Comparison of ENCODE assay signal across 23 cellular contexts in genomic region chrY:17381431-17382070, GRCh38.
DNase-seq lines count a peak whose midpoint lies in the region; FAIRE-seq and TF ChIP-seq lines count a peak whose summit lies in the region.
"Had no signal": no experiment of that assay in that cellular context is flagged by ENCODE, and none has a peak within 500 bp of the region (broad histone marks: within the 10 kb centered on the region; RNA-seq: fewer than 3 reads in every experiment).

No MANE protein-coding gene starts in this region.

- H3K4me3 ChIP-seq in epithelial cell of esophagus (ENCODE audit: low read length) (no peak overlapping the region), OCI-LY7 (ENCODE audit: low read depth, low read length, poor library complexity, severe bottlenecking) (no peak overlapping the region)
- H3K4me3 ChIP-seq: BLaER1, GM23248 had no signal

- no TSS peak for BruUV-seq in OCI-LY7 (replicated peaks; lab: Mats Ljungman, UMichigan)

- no peak overlapping the region for H2AFZ ChIP-seq in OCI-LY7 (ENCODE audit: low read length)
- H2AFZ ChIP-seq: GM23248 had no signal

- POLR2A ChIA-PET in OCI-LY7 (lab: Charles Lee) = no interaction called here

- TF ChIP-seq CTCF in epithelial cell of esophagus (IDR thresholded peaks at IDR 0.05; ENCODE audit: insufficient read depth, low read depth, low read length, missing control alignments) (no peak), OCI-LY7 (conservative IDR thresholded peaks at IDR 0.05; ENCODE audit: low read length) (no peak)

- DNase-seq in HT1080 (ENCODE audit: low read depth) (peak; percentile 2), T1000 (lab: John Stamatoyannopoulos, UW) (peak; percentile 0), epithelial cell of esophagus (ENCODE audit: low read depth) (peak; percentile 3), glomerular visceral epithelial cell (ENCODE audit: extremely low spot score) (peak; percentile 13), NCI-H2171 (lab: John Stamatoyannopoulos, UW) (no peak), GM19239 (ENCODE audit: insufficient read length, low spot score) (no peak), OCI-LY7 (ENCODE audit: low spot score) (no peak)
- no peak for DNase-seq in activated naive CD4-positive, alpha-beta T cell treated with Interleukin-2 at 50 U/mL for 16 hours
- DNase-seq: Caco-2; CD4-positive, CD25-positive, alpha-beta regulatory T cell; CD8-positive, alpha-beta T cell; DMS79; EL; GF-D8; GM23248; H7; HCEC 1CT had no signal

- no peaks in the 10 kb centered on the region for H3K9me3 ChIP-seq in OCI-LY7 (ENCODE audit: low read length)
- H3K9me3 ChIP-seq: BLaER1, Caco-2 had no signal

- no peaks in the 10 kb centered on the region for H3K4me1 ChIP-seq in OCI-LY7 (ENCODE audit: insufficient read depth, low read length, poor library complexity, severe bottlenecking)
- H3K4me1 ChIP-seq: BLaER1, Caco-2 had no signal

- CTCF ChIA-PET in OCI-LY7 (lab: Charles Lee; ENCODE audit: unreplicated experiment) = no interaction called here

- H3K27ac ChIP-seq in OCI-LY7 (ENCODE audit: low read depth, low read length, poor library complexity, severe bottlenecking) = no peak overlapping the region
- H3K27ac ChIP-seq: 22Rv1, BLaER1, C4-2B, GM23248 had no signal

- FAIRE-seq in GM19239 (lab: Jason Lieb, UNC) = no peak
- FAIRE-seq: A204.1, GM12892, H1 had no signal

- intact Hi-C loops in OCI-LY7 (cut with micrococcal nuclease; ENCODE audit: unreplicated experiment) = no loop called here

- H3K79me2 ChIP-seq in OCI-LY7 (ENCODE audit: insufficient read depth, low read depth, low read length) = no peaks in the 10 kb centered on the region

- H3K36me3 ChIP-seq in OCI-LY7 (ENCODE audit: insufficient read depth, low read length) = no peaks in the 10 kb centered on the region
- H3K36me3 ChIP-seq: BLaER1 had no signal

- no peaks in the 10 kb centered on the region for H3K9me2 ChIP-seq in OCI-LY7 (ENCODE audit: insufficient read depth, low read length)

- H3K4me2 ChIP-seq in OCI-LY7 (ENCODE audit: low read length) = no peak overlapping the region
- H3K4me2 ChIP-seq: BLaER1 had no signal

- no peaks in the 10 kb centered on the region for H4K20me1 ChIP-seq in OCI-LY7 (ENCODE audit: insufficient read depth, low read length)
- H4K20me1 ChIP-seq: BLaER1 had no signal

Comparison
In these comparisons a context has a peak if more than half of its experiments do, and no peak if none do; other contexts are left out.
1. DNase-seq: peak in HT1080 (single experiment), T1000 (single experiment), epithelial cell of esophagus (single experiment) and glomerular visceral epithelial cell (single experiment); none in activated naive CD4-positive, alpha-beta T cell treated with Interleukin-2 at 50 U/mL for 16 hours (single experiment), NCI-H2171 (single experiment), GM19239 (single experiment) and OCI-LY7 (single experiment).